Comparison of ENCODE assay signal across 22 cellular contexts in genomic region chr12:54870617-54871016, GRCh38. TPM values are rescaled to one million over a fixed set of nuclear protein-coding genes. Genes with fewer than 3 reads are reported as not detected.
"Had no signal": no experiment of that assay in that cellular context is flagged by ENCODE, and none has a peak within 500 bp of the region (broad histone marks: within the 10 kb centered on the region; RNA-seq: fewer than 3 reads in every experiment).

No MANE protein-coding gene starts in this region.

- ATAC-seq: activated naive CD4-positive, alpha-beta T cell treated with anti-CD3 and anti-CD28 coated beads, Interleukin-2, amount 50 U/mL, for 72 hours; activated T-helper 17 cell treated with anti-CD3 and anti-CD28 coated beads, Interleukin-2, amount 50 U/mL, for 72 hours; gastrocnemius medialis; natural killer cell had no signal

- H3K27ac ChIP-seq: esophagus muscularis mucosa, gastrocnemius medialis, left ventricle myocardium inferior, WERI-Rb-1 had no signal

- DNase-seq: activated CD4-positive, CD25-positive, alpha-beta regulatory T cell treated with anti-CD3 and anti-CD28 coated beads, Interleukin-2, amount 50 U/mL, for 72 hours; activated T-cell treated with anti-CD3 and anti-CD28 coated beads, Interleukin-2, amount 50 U/mL, for 24 hours; aorta; caudate nucleus; effector CD8-positive, alpha-beta T cell; gastrocnemius medialis; hippocampal formation; kidney glomerular epithelial cell; left ventricle myocardium inferior; natural killer cell; retina; stimulated activated CD4-positive, alpha-beta T cell treated with anti-CD3 and anti-CD28 coated beads, Interleukin-4, amount 100 ng/mL, for 1 hour; stimulated activated naive CD4-positive, alpha-beta T cell; WERI-Rb-1 had no signal

RNA-seq across cellular contexts. Expression of gene MUCL1, which starts 16.3 kb away (rescaled TPM):
- total RNA-seq: activated T-helper 17 cell treated with anti-CD3 and anti-CD28 coated beads, Interleukin-2, amount 50 U/mL, for 72 hours; aorta; esophagus muscularis mucosa; gastrocnemius medialis; left ventricle myocardium inferior; lung microvascular endothelial cell; mesothelial cell of epicardium; natural killer cell; osteoblast; posterior vena cava; ureter had no signal
